ENCODE assay signal across 30 cellular contexts in genomic region chr9:93869863-93870262, GRCh38.
"Had no signal": no experiment of that assay in that cellular context is flagged by ENCODE, and none has a peak within 500 bp of the region (broad histone marks: within the 10 kb centered on the region; RNA-seq: fewer than 3 reads in every experiment).

No MANE protein-coding gene starts in this region.

- H3K4me1 ChIP-seq: adrenal gland, body of pancreas, breast epithelium, Peyer's patch, SJSA1 had no signal

- H3K27ac Mint-ChIP-seq: activated CD4-positive, alpha-beta memory T cell treated with anti-CD3 and anti-CD28 coated beads for 36 hours; activated naive CD4-positive, alpha-beta T cell treated with anti-CD3 and anti-CD28 coated beads for 36 hours; activated T-helper 1 cell treated with anti-CD3 and anti-CD28 coated beads, Interleukin-12 subunit alpha, Interleukin-12 subunit beta, Interleukin-2, Interleukin-4 antibody, amounts not matched to agents 30 ng/mL and 10 ng/mL and 1 ng/mL, durations not matched to agents 14 hours and 24 hours and 36 hours; T-helper 1 cell treated with Interleukin-12 subunit alpha and Interleukin-12 subunit beta and Interleukin-4 antibody, amounts not matched to agents 30 μg/mL and 1 μg/mL, for 36 hours; T-helper 2 cell treated with Interferon-gamma antibody and Interleukin-4, amounts not matched to agents 5 μg/mL and 100 μg/mL, for 36 hours had no signal

- H3K36me3 ChIP-seq: adrenal gland, breast epithelium, Peyer's patch, SJSA1 had no signal

- ATAC-seq: activated naive CD4-positive, alpha-beta T cell treated with anti-CD3 and anti-CD28 coated beads, Interleukin-2, amount 50 U/mL, for 72 hours; activated T-cell treated with anti-CD3 and anti-CD28 coated beads, Interleukin-2, amount 50 U/mL, for 4 hours; body of pancreas; PC-3 had no signal

- H3K9ac ChIP-seq: SK-N-SH had no signal

- H3K4me3 ChIP-seq: adrenal gland, body of pancreas, breast epithelium, Peyer's patch, SJSA1 had no signal

- H3K4me2 ChIP-seq: SK-N-SH had no signal

- H3K4me3 Mint-ChIP-seq: activated CD4-positive, alpha-beta memory T cell treated with anti-CD3 and anti-CD28 coated beads for 36 hours; activated naive CD4-positive, alpha-beta T cell treated with anti-CD3 and anti-CD28 coated beads for 36 hours; activated T-cell treated with anti-CD3 and anti-CD28 coated beads, Interleukin-2, amount 50 U/mL, for 4 hours; activated T-helper 1 cell treated with anti-CD3 and anti-CD28 coated beads, Interleukin-12 subunit alpha, Interleukin-12 subunit beta, Interleukin-2, Interleukin-4 antibody, amounts not matched to agents 30 ng/mL and 10 ng/mL and 1 ng/mL, durations not matched to agents 14 hours and 24 hours and 36 hours; T-helper 1 cell treated with Interleukin-12 subunit alpha and Interleukin-12 subunit beta and Interleukin-4 antibody, amounts not matched to agents 30 μg/mL and 1 μg/mL, for 36 hours; T-helper 2 cell treated with Interferon-gamma antibody and Interleukin-4, amounts not matched to agents 5 μg/mL and 100 μg/mL, for 36 hours had no signal

- H3K27ac ChIP-seq: adrenal gland, body of pancreas, breast epithelium, Peyer's patch, SJSA1 had no signal

- H3K27me3 ChIP-seq: adrenal gland, body of pancreas, breast epithelium, Peyer's patch had no signal

- DNase-seq: activated CD4-positive, alpha-beta memory T cell treated with anti-CD3 and anti-CD28 coated beads for 36 hours; activated CD4-positive, alpha-beta T cell treated with anti-CD3 and anti-CD28 coated beads, Interleukin-2, amount 50 U/mL, for 1 hour; activated CD8-positive, alpha-beta memory T cell treated with anti-CD3 and anti-CD28 coated beads, Interleukin-2, amount 50 U/mL, for 4 hours; activated gamma-delta T cell treated with Interleukin-2 at 50 U/mL for 16 hours; activated naive CD4-positive, alpha-beta T cell treated with anti-CD3 and anti-CD28 coated beads for 36 hours; activated T-cell treated with anti-CD3 and anti-CD28 coated beads for 4 hours; activated T-cell treated with anti-CD3 and anti-CD28 coated beads, Interleukin-2, amount 50 U/mL, for 4 hours; adrenal gland; MM.1S; MV-4-11; NCI-H1092; NCI-H1436 treated with DMSO at 0.1 percent for 48 hours; NCI-H1694 treated with DMSO at 0.1 percent for 48 hours; NCI-H2029; NCI-H345; NCI-H526; NCI-H748 treated with DMSO at 0.1 percent for 48 hours; NK-92 treated with Interleukin-12 subunit alpha and Interleukin-12 subunit beta, amount 100 ng/mL, for 24 hours; PC-3; Peyer's patch; RPMI8226; SHP77 treated with DMSO at 0.1 percent for 48 hours; SK-N-SH had no signal
